1 cellular context compared by ENCODE assay signal in the genomic region with DNA sequence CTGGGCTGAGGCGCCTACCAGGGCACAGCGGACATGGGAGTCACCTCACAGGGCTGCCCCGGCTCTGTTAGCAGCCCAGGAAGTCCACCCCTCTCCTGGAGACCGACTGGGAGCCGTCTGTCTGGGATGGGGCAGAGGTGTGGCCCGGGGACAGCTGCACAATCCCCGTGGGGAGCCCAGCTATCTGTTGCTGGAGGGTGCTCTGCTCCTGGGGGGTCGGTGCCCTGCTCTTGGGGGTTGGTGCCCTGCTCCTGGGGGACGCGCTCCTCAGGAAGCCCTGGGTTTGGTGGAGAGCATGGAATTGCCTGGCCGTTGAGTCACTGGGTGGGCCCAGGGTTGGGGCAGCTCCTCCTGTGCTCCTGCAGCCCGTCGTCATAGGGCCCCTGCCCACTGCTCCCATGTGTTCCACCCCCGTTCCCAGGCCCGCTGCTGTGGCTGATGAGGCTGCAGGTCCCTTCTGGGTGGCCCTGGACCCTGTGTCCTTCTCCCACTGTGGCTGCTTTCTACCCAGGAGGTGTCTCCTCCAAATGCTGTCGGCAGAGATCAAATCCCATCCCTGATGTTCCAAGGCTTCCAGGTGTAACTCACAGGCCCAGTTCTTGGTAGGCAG.
A peak's percentile ranks its signal among the peaks of the same experiment; 100 is the strongest.
TF ChIP-seq lines count a peak whose summit lies in the region.

No MANE protein-coding gene starts in this region.

TF ChIP-seq in K562, 482 proteins besides CTCF, POLR2A, EP300 and RAD21:
- TF ChIP-seq, protein P1, sequence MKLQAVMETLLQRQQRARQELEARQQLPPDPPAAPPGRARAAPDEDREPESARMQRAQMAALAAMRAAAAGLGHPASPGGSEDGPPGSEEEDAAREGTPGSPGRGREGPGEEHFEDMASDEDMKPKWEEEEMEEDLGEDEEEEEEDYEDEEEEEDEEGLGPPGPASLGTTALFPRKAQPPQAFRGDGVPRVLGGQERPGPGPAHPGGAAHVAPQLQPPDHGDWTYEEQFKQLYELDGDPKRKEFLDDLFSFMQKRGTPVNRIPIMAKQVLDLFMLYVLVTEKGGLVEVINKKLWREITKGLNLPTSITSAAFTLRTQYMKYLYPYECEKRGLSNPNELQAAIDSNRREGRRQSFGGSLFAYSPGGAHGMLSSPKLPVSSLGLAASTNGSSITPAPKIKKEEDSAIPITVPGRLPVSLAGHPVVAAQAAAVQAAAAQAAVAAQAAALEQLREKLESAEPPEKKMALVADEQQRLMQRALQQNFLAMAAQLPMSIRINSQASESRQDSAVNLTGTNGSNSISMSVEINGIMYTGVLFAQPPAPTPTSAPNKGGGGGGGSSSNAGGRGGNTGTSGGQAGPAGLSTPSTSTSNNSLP (IDR thresholded peaks at IDR 0.05; ENCODE audit: borderline replicate concordance, low read depth, low read length): no peak
- TF ChIP-seq POLR2G (IDR thresholded peaks at IDR 0.05; ENCODE audit: low read depth, low read length): 0 out of 2 replicates have a peak, but pooled peaks have one; percentile 27
